ENCODE assay signal across 1 cellular context in genomic region chr12:50574621-50575348, GRCh38.
TF ChIP-seq lines count a peak whose summit lies in the region.

No MANE protein-coding gene starts in this region.

TF ChIP-seq in WTC11, 78 proteins besides CTCF, POLR2A, EP300 and RAD21 (continued from another document):
- TF ChIP-seq, protein P1, sequence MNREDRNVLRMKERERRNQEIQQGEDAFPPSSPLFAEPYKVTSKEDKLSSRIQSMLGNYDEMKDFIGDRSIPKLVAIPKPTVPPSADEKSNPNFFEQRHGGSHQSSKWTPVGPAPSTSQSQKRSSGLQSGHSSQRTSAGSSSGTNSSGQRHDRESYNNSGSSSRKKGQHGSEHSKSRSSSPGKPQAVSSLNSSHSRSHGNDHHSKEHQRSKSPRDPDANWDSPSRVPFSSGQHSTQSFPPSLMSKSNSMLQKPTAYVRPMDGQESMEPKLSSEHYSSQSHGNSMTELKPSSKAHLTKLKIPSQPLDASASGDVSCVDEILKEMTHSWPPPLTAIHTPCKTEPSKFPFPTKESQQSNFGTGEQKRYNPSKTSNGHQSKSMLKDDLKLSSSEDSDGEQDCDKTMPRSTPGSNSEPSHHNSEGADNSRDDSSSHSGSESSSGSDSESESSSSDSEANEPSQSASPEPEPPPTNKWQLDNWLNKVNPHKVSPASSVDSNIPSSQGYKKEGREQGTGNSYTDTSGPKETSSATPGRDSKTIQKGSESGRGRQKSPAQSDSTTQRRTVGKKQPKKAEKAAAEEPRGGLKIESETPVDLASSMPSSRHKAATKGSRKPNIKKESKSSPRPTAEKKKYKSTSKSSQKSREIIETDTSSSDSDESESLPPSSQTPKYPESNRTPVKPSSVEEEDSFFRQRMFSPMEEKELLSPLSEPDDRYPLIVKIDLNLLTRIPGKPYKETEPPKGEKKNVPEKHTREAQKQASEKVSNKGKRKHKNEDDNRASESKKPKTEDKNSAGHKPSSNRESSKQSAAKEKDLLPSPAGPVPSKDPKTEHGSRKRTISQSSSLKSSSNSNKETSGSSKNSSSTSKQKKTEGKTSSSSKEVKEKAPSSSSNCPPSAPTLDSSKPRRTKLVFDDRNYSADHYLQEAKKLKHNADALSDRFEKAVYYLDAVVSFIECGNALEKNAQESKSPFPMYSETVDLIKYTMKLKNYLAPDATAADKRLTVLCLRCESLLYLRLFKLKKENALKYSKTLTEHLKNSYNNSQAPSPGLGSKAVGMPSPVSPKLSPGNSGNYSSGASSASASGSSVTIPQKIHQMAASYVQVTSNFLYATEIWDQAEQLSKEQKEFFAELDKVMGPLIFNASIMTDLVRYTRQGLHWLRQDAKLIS (CRISPR knock-in tag; IDR thresholded peaks at IDR 0.05; ENCODE audit: borderline replicate concordance), result no peak
- TF ChIP-seq JAZF1 (CRISPR knock-in tag; IDR thresholded peaks at IDR 0.05), result no peak
